8 cellular contexts compared by ENCODE assay signal in the genomic region with DNA sequence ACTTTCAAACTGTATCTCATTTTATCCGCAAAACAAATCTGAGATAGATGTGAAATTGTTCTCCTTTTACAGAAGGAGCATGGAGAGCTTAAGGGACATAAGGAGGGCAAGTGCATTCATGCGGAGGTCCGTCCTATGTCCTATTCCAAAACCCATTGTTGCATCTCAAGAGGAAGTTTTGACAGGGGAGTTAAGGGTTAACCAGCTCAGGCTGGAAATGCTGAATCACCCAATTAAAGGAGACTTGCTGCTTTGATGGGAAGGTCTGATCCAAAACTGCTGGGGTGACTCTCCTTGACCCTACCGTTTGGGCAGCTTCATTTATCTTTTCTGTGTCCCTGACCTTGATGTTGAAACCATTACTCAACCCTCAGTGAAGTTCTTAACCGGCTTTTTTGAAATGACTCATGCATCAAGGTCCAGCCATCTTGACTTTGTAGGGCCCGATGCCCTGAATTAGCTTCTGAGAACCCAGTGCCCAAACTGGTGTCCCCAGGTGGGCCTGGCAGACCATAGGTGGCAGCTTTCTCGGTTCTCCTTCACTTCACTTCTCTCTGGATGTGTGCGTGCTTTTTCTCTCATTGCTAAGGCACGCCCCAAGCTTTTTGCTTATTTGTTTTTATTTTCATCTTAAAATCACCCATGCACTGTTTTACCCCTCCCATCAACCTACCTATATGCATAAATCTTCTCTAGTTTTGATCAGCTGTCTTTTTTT.
DNase-seq lines count a peak whose midpoint lies in the region; ATAC-seq and TF ChIP-seq lines count a peak whose summit lies in the region.

No MANE protein-coding gene starts in this region.

- no peak for TF ChIP-seq CTCF in WERI-Rb-1 (IDR thresholded peaks at IDR 0.05; ENCODE audit: low read depth, low read length)

- H3K9me3 ChIP-seq in WERI-Rb-1 (ENCODE audit: severe bottlenecking): no peaks in the 10 kb centered on the region

- H3K27me3 ChIP-seq in WERI-Rb-1 (ENCODE audit: insufficient read depth, low read depth, severe bottlenecking): no peaks in the 10 kb centered on the region

- H3K36me3 ChIP-seq in WERI-Rb-1: no peaks in the 10 kb centered on the region

- no peak overlapping the region for H3K4me3 ChIP-seq in WERI-Rb-1 (ENCODE audit: low read depth, low read length)

- peak; percentile 80 for DNase-seq in iris pigment epithelial cell (ENCODE audit: low read depth)
- no peak for DNase-seq in NCI-H2029 (lab: John Stamatoyannopoulos, UW)
- DNase-seq in hypothalamus (lab: John Stamatoyannopoulos, UW): no peak
- DNase-seq in WERI-Rb-1: no peak
- no peak for DNase-seq in Ammon's horn (ENCODE audit: low spot score)

- ATAC-seq in GM18520 (IDR thresholded peaks at IDR 0.05; ENCODE audit: unreplicated experiment) (peak; percentile 67), HG03159 (IDR thresholded peaks at IDR 0.05; ENCODE audit: unreplicated experiment) (peak; percentile 76), SK-N-SH treated with all-trans-retinoic acid at 6 μM for 48 hours (peak; percentile 77)

- no peak overlapping the region for H3K27ac ChIP-seq in WERI-Rb-1

TF ChIP-seq in SK-N-SH treated with all-trans-retinoic acid at 6 μM for 48 hours, 23 proteins besides CTCF, POLR2A, EP300 and RAD21:
- TF ChIP-seq OSR1 (CRISPR knock-in tag; IDR thresholded peaks at IDR 0.05) (no peak), ZNF70 (CRISPR knock-in tag; IDR thresholded peaks at IDR 0.05) (no peak), ZC3H10 (CRISPR knock-in tag; IDR thresholded peaks at IDR 0.05) (no peak), ESRRG (CRISPR knock-in tag; IDR thresholded peaks at IDR 0.05) (no peak), ZFP30 (CRISPR knock-in tag; IDR thresholded peaks at IDR 0.05) (no peak), ARNTL (CRISPR knock-in tag; IDR thresholded peaks at IDR 0.05; ENCODE audit: borderline replicate concordance, low read depth) (no peak), ZNF565 (CRISPR knock-in tag; conservative IDR thresholded peaks at IDR 0.05; ENCODE audit: low read depth) (no peak), ZFP3 (CRISPR knock-in tag; IDR thresholded peaks at IDR 0.05) (no peak), CSDC2 (CRISPR knock-in tag; IDR thresholded peaks at IDR 0.05) (no peak), ZNF8 (CRISPR knock-in tag; IDR thresholded peaks at IDR 0.05) (no peak), TOX (CRISPR knock-in tag; IDR thresholded peaks at IDR 0.05; ENCODE audit: borderline replicate concordance) (no peak), BACH2 (CRISPR knock-in tag; IDR thresholded peaks at IDR 0.05; ENCODE audit: borderline replicate concordance) (no peak), GLIS3 (CRISPR knock-in tag; IDR thresholded peaks at IDR 0.05) (no peak), TCF4 (CRISPR knock-in tag; IDR thresholded peaks at IDR 0.05; ENCODE audit: borderline replicate concordance) (no peak)
- TF ChIP-seq, protein P1, sequence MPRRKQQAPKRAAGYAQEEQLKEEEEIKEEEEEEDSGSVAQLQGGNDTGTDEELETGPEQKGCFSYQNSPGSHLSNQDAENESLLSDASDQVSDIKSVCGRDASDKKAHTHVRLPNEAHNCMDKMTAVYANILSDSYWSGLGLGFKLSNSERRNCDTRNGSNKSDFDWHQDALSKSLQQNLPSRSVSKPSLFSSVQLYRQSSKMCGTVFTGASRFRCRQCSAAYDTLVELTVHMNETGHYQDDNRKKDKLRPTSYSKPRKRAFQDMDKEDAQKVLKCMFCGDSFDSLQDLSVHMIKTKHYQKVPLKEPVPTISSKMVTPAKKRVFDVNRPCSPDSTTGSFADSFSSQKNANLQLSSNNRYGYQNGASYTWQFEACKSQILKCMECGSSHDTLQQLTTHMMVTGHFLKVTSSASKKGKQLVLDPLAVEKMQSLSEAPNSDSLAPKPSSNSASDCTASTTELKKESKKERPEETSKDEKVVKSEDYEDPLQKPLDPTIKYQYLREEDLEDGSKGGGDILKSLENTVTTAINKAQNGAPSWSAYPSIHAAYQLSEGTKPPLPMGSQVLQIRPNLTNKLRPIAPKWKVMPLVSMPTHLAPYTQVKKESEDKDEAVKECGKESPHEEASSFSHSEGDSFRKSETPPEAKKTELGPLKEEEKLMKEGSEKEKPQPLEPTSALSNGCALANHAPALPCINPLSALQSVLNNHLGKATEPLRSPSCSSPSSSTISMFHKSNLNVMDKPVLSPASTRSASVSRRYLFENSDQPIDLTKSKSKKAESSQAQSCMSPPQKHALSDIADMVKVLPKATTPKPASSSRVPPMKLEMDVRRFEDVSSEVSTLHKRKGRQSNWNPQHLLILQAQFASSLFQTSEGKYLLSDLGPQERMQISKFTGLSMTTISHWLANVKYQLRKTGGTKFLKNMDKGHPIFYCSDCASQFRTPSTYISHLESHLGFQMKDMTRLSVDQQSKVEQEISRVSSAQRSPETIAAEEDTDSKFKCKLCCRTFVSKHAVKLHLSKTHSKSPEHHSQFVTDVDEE (CRISPR knock-in tag; IDR thresholded peaks at IDR 0.05): no peak
- TF ChIP-seq, protein P2, sequence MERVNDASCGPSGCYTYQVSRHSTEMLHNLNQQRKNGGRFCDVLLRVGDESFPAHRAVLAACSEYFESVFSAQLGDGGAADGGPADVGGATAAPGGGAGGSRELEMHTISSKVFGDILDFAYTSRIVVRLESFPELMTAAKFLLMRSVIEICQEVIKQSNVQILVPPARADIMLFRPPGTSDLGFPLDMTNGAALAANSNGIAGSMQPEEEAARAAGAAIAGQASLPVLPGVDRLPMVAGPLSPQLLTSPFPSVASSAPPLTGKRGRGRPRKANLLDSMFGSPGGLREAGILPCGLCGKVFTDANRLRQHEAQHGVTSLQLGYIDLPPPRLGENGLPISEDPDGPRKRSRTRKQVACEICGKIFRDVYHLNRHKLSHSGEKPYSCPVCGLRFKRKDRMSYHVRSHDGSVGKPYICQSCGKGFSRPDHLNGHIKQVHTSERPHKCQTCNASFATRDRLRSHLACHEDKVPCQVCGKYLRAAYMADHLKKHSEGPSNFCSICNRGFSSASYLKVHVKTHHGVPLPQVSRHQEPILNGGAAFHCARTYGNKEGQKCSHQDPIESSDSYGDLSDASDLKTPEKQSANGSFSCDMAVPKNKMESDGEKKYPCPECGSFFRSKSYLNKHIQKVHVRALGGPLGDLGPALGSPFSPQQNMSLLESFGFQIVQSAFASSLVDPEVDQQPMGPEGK (CRISPR knock-in tag; IDR thresholded peaks at IDR 0.05; ENCODE audit: borderline replicate concordance): no peak
- TF ChIP-seq, protein P3, sequence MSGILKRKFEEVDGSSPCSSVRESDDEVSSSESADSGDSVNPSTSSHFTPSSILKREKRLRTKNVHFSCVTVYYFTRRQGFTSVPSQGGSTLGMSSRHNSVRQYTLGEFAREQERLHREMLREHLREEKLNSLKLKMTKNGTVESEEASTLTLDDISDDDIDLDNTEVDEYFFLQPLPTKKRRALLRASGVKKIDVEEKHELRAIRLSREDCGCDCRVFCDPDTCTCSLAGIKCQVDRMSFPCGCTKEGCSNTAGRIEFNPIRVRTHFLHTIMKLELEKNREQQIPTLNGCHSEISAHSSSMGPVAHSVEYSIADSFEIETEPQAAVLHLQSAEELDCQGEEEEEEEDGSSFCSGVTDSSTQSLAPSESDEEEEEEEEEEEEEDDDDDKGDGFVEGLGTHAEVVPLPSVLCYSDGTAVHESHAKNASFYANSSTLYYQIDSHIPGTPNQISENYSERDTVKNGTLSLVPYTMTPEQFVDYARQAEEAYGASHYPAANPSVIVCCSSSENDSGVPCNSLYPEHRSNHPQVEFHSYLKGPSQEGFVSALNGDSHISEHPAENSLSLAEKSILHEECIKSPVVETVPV (CRISPR knock-in tag; IDR thresholded peaks at IDR 0.05): no peak
- TF ChIP-seq, protein P4, sequence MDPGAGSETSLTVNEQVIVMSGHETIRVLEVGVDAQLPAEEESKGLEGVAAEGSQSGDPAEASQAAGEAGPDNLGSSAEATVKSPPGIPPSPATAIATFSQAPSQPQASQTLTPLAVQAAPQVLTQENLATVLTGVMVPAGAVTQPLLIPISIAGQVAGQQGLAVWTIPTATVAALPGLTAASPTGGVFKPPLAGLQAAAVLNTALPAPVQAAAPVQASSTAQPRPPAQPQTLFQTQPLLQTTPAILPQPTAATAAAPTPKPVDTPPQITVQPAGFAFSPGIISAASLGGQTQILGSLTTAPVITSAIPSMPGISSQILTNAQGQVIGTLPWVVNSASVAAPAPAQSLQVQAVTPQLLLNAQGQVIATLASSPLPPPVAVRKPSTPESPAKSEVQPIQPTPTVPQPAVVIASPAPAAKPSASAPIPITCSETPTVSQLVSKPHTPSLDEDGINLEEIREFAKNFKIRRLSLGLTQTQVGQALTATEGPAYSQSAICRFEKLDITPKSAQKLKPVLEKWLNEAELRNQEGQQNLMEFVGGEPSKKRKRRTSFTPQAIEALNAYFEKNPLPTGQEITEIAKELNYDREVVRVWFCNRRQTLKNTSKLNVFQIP (CRISPR knock-in tag; IDR thresholded peaks at IDR 0.05; ENCODE audit: borderline replicate concordance, low read depth): no peak
